ENCODE assay signal across 8 cellular contexts in the genomic region with DNA sequence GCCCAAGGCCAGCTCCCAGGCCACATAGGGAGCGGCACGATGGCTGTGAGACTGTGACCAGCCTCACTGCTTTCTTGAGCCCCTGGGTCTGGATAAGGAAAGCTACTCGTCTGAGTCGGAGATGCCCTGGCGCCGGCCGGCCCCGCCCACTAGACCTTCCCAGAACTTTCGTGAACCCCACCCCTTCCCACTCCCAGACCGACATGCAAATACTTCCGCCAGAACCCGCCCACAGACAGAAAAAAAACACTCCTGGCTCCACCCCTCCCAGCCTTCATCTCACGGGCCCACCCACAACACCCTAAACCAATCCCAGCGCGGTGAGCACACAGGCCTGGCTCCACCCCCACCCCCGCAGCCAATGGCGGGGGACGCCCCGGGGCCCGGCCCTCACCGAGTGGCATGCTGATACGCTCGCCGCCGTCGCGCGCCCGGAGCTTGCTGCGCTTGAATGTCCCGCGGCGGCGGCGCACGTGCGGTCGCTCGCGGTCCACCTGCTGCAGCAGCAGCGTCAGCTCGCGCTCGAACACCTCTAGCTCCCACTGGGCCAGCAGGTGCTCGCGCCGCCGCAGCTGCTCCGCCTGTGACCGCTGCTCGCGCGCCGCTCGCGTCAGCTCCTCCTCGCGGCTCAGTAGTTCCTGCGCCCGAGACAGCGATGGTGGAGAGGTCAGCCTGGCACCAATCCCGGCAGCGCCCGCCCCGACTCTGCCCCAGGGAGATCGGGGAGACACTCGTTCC. TPM values are rescaled to one million over a fixed set of nuclear protein-coding genes. Genes with fewer than 3 reads are reported as not detected.
DNase-seq lines count a peak whose midpoint lies in the region; ATAC-seq, FAIRE-seq and TF ChIP-seq lines count a peak whose summit lies in the region.

No MANE protein-coding gene starts in this region.

- TF ChIP-seq CTCF in kidney (IDR thresholded peaks at IDR 0.05; ENCODE audit: borderline replicate concordance, extremely low read depth, insufficient read depth), result no peak

- H3K9ac ChIP-seq in kidney (ENCODE audit: low read length in 2 of 2), result no peak overlapping the region

- no peak for TF ChIP-seq POLR2A in H54 (IDR thresholded peaks at IDR 0.05; ENCODE audit: low read depth, low read length)

- H3K27me3 ChIP-seq in small intestine (ENCODE audit: control insufficient read depth in 2 of 2, insufficient read depth in 2 of 2, low read length in 2 of 2), result no peaks in the 10 kb centered on the region

- peak overlapping the region; percentile 95 for H3K27ac ChIP-seq in cingulate gyrus (ENCODE audit: low read depth, low read length)
- peak overlapping the region; percentile 71 to 88 for H3K27ac ChIP-seq in kidney (ENCODE audit: low read depth in 2 of 2, low read length in 2 of 2)
- peak overlapping the region in 1 of 2 donors; percentile 78 for H3K27ac ChIP-seq in small intestine (ENCODE audit: low read depth in 1 of 2, low read length in 1 of 2)

- intact Hi-C loops in kidney (cut with DNase I), result no loop called here

- ATAC-seq in HG03571 (IDR thresholded peaks at IDR 0.05; ENCODE audit: unreplicated experiment), result no peak

- DNase-seq in AG08396 (ENCODE audit: low spot score), result peak; percentile 96
- peak; percentile 89 for DNase-seq in NCI-H1092 treated with DMSO at 0.1 percent for 48 hours (lab: John Stamatoyannopoulos, UW)
- peak; percentile 98 for DNase-seq in kidney
- DNase-seq in small intestine, result peak; percentile 70
- DNase-seq in H54 (ENCODE audit: insufficient read length, low spot score), result no peak
- DNase-seq in CD1c-positive myeloid dendritic cell (ENCODE audit: extremely low spot score), result no peak

- 55 to 81% (median 70%) methylated on average over 67 of the region's 67 CpGs for WGBS in small intestine, 3 donors

- H3K36me3 ChIP-seq in kidney (ENCODE audit: control insufficient read depth in 1 of 2, insufficient read depth in 2 of 2, low read length in 2 of 2), result peaks cover 25 to 36% of the 10 kb centered on the region in 2 donors
- H3K36me3 ChIP-seq in small intestine (ENCODE audit: control insufficient read depth in 2 of 2, insufficient read depth in 2 of 2, low read length in 2 of 2), result peaks cover 23 to 30% of the 10 kb centered on the region in 2 donors

- no peaks in the 10 kb centered on the region for H3K9me3 ChIP-seq in kidney (ENCODE audit: control insufficient read depth in 1 of 2, low read length in 2 of 2)
- H3K9me3 ChIP-seq in small intestine (ENCODE audit: control insufficient read depth, low read depth), result no peaks in the 10 kb centered on the region

- FAIRE-seq in kidney (lab: Jason Lieb, UNC), result no peak
- FAIRE-seq in small intestine (lab: Jason Lieb, UNC), result no peak
- FAIRE-seq in H54 (lab: Jason Lieb, UNC), result no peak

- H3K4me1 ChIP-seq in kidney (ENCODE audit: control insufficient read depth in 1 of 2, insufficient read depth in 1 of 2, low read depth in 1 of 2, low read length in 2 of 2), result peaks cover 0 to 32% of the 10 kb centered on the region in 2 donors
- H3K4me1 ChIP-seq in small intestine (ENCODE audit: control insufficient read depth in 2 of 2, insufficient read depth in 1 of 2, low read depth in 1 of 2, low read length in 1 of 2), result peaks cover 0 to 6% of the 10 kb centered on the region in 2 donors

- peak overlapping the region in 1 of 2 donors; percentile 9 for H3K4me3 ChIP-seq in kidney (ENCODE audit: low read length in 2 of 2)
- no peak overlapping the region for H3K4me3 ChIP-seq in small intestine (ENCODE audit: low read depth in 1 of 2, low read length in 2 of 2)

RNA-seq across cellular contexts. Expression of a gene that starts 7.0 kb away (rescaled TPM):
- total RNA-seq in kidney, result 89.1 TPM
- polyA plus RNA-seq in kidney (ENCODE audit: insufficient read depth, low read depth, low replicate concordance), result 55.7 TPM
- 100 to 1,000 TPM in 2 of 3 donors, 10 to 100 TPM in 1; 66.4 to 180 (median 175) TPM for polyA plus RNA-seq in small intestine

RNA-seq across cellular contexts. Expression of a gene that starts 8.5 kb away (rescaled TPM):
- total RNA-seq in kidney, result 44.4 TPM
- polyA plus RNA-seq in kidney (ENCODE audit: insufficient read depth, low read depth, low replicate concordance), result 13.6 TPM
- polyA plus RNA-seq in small intestine, result 10 to 100 TPM; 12.7 to 25.7 (median 18.6) TPM

RNA-seq across cellular contexts. Expression of a gene that starts 11.4 kb away (rescaled TPM):
- total RNA-seq in kidney, result 0.25 TPM
- polyA plus RNA-seq in kidney (ENCODE audit: insufficient read depth, low read depth, low replicate concordance) (not detected), small intestine (10 to 100 TPM in 1 of 3 donors, under 1 TPM in 1, not detected in 1; 0.84 to 31.1 TPM)

RNA-seq across cellular contexts. Expression of a gene that starts 30.9 kb away (rescaled TPM):
- 71.0 TPM for total RNA-seq in kidney
- polyA plus RNA-seq in kidney (ENCODE audit: insufficient read depth, low read depth, low replicate concordance) (46.4 TPM), small intestine (10 to 100 TPM; 21.7 to 45.2 (median 41.1) TPM)

RNA-seq across cellular contexts. Expression of a gene that starts 31.2 kb away (rescaled TPM):
- 95.4 TPM for total RNA-seq in kidney
- polyA plus RNA-seq in kidney (ENCODE audit: insufficient read depth, low read depth, low replicate concordance), result 20.5 TPM
- polyA plus RNA-seq in small intestine, result 100 to 1,000 TPM in 1 of 3 donors, 10 to 100 TPM in 2; 36.1 to 131 (median 68.4) TPM

Comparison
In these comparisons a context has a peak if more than half of its experiments do, and no peak if none do; other contexts are left out.
1. DNase-seq: peak in AG08396 (single experiment), NCI-H1092 treated with DMSO at 0.1 percent for 48 hours (single experiment), kidney (single experiment) and small intestine (single experiment); none in H54 (single experiment) and CD1c-positive myeloid dendritic cell (single experiment).